1 cellular context compared by ENCODE assay signal in genomic region chr20:46363874-46364669, GRCh38.
TF ChIP-seq lines count a peak whose summit lies in the region.

No MANE protein-coding gene starts in this region.

TF ChIP-seq in HepG2, 621 proteins besides CTCF, POLR2A, EP300 and RAD21 (continued from another document and continues in another):
- TF ChIP-seq THAP9 (CRISPR knock-in tag; IDR thresholded peaks at IDR 0.05; ENCODE audit: borderline replicate concordance) (peak; percentile 95), ZNF879 (CRISPR knock-in tag; IDR thresholded peaks at IDR 0.05) (peak; percentile 91), DNMT3B (CRISPR knock-in tag; conservative IDR thresholded peaks at IDR 0.05) (no peak), SCMH1 (CRISPR knock-in tag; IDR thresholded peaks at IDR 0.05; ENCODE audit: borderline replicate concordance) (no peak), ATF4 (CRISPR knock-in tag; IDR thresholded peaks at IDR 0.05) (peak; percentile 47 to 81; a peak in 3 of 4 replicates), ZNF414 (CRISPR knock-in tag; IDR thresholded peaks at IDR 0.05) (peak; percentile 99), ZNF652 (CRISPR knock-in tag; IDR thresholded peaks at IDR 0.05; ENCODE audit: borderline replicate concordance, low read depth) (no peak), ATRX (CRISPR knock-in tag; IDR thresholded peaks at IDR 0.05; ENCODE audit: borderline replicate concordance) (no peak), MIXL1 (CRISPR knock-in tag; IDR thresholded peaks at IDR 0.05) (peak; percentile 67; the same call in 1 of the 2 replicates), ZNF747 (CRISPR knock-in tag; IDR thresholded peaks at IDR 0.05; ENCODE audit: borderline replicate concordance) (peak; percentile 98), U2AF1 (optimal IDR thresholded peaks at IDR 0.05; ENCODE audit: low read depth, low read length) (peak; percentile 84), ZNF124 (CRISPR knock-in tag; IDR thresholded peaks at IDR 0.05) (no peak; the same call in 1 of the 2 replicates), JDP2 (CRISPR knock-in tag; IDR thresholded peaks at IDR 0.05; ENCODE audit: borderline replicate concordance) (peak; percentile 84; the same call in 1 of the 2 replicates), SMAD1 (CRISPR knock-in tag; IDR thresholded peaks at IDR 0.05; ENCODE audit: borderline replicate concordance, low read depth) (peak; percentile 82), CREB3 (CRISPR knock-in tag; IDR thresholded peaks at IDR 0.05) (peak; percentile 34; the same call in 1 of the 2 replicates), ZNF468 (CRISPR knock-in tag; IDR thresholded peaks at IDR 0.05) (peak; percentile 93), ZNF782 (CRISPR knock-in tag; IDR thresholded peaks at IDR 0.05; ENCODE audit: borderline replicate concordance) (peak; percentile 93), SIN3B (IDR thresholded peaks at IDR 0.05; ENCODE audit: low read length) (peak; percentile 69), ZSCAN9 (CRISPR knock-in tag; IDR thresholded peaks at IDR 0.05; ENCODE audit: borderline replicate concordance) (peak; percentile 75), TIGD3 (CRISPR knock-in tag; IDR thresholded peaks at IDR 0.05; ENCODE audit: borderline replicate concordance) (peak; percentile 91; the same call in 1 of the 2 replicates), NFIC (IDR thresholded peaks at IDR 0.05; ENCODE audit: low read length) (no peak; the same call in 1 of the 2 replicates), ZBTB3 (CRISPR knock-in tag; IDR thresholded peaks at IDR 0.05; ENCODE audit: borderline replicate concordance, low read depth) (no peak), ZNF160 (CRISPR knock-in tag; IDR thresholded peaks at IDR 0.05) (peak; percentile 69; the same call in 1 of the 2 replicates), AHR (CRISPR knock-in tag; IDR thresholded peaks at IDR 0.05) (peak; percentile 70), ZNF318 (CRISPR knock-in tag; IDR thresholded peaks at IDR 0.05) (no peak), ZNF207 (IDR thresholded peaks at IDR 0.05; ENCODE audit: borderline replicate concordance) (no peak), HIC2 (CRISPR knock-in tag; IDR thresholded peaks at IDR 0.05; ENCODE audit: low read depth) (peak; percentile 48; the same call in 1 of the 2 replicates), ZFP62 (CRISPR knock-in tag; IDR thresholded peaks at IDR 0.05) (peak; percentile 42; the same call in 1 of the 2 replicates), HNRNPH1 (optimal IDR thresholded peaks at IDR 0.05; ENCODE audit: low read depth, low read length) (no peak), CSRNP2 (CRISPR knock-in tag; conservative IDR thresholded peaks at IDR 0.05; ENCODE audit: low read depth) (peak; percentile 71; the same call in 1 of the 2 replicates), NRL (CRISPR knock-in tag; IDR thresholded peaks at IDR 0.05; ENCODE audit: borderline replicate concordance) (peak; percentile 95), PRDM4 (CRISPR knock-in tag; IDR thresholded peaks at IDR 0.05; ENCODE audit: borderline replicate concordance) (no peak; the same call in 1 of the 2 replicates)
